1 cellular context compared by ENCODE assay signal in the genomic region with DNA sequence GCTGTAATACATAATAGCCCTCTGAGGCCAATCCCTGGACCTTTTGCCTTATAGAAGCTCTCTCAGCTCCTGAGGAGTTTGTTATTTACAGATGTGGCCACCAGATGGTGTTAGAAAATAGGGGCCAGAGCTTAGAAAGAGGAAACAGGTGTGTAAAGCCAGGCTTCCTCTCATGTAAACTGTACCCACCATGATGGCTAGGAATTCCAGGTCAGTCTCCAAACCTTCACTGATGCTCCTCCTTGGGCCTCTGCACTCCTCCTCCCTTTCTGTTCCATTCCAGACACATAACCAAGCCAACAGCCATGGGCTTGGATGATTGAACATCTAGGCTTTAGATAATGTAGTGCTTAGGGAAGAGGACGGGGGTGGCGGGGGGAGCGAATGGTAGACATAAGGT.
TF ChIP-seq lines count a peak whose summit lies in the region.

No MANE protein-coding gene starts in this region.

TF ChIP-seq in H1, 55 proteins besides CTCF, POLR2A, EP300 and RAD21:
- TF ChIP-seq YY1 (IDR thresholded peaks at IDR 0.05; ENCODE audit: low read depth, low read length) (peak; percentile 43; the same call in 1 of the 2 replicates), KDM5A (IDR thresholded peaks at IDR 0.05; ENCODE audit: low read length) (no peak), TCF12 (IDR thresholded peaks at IDR 0.05; ENCODE audit: low read depth, low read length) (peak; percentile 83; the same call in 1 of the 2 replicates), JUND (IDR thresholded peaks at IDR 0.05; ENCODE audit: low read length) (no peak), TEAD4 (IDR thresholded peaks at IDR 0.05; ENCODE audit: low read depth, low read length) (0 out of 2 replicates have a peak, but pooled peaks have one; percentile 23)
TF ChIP-seq in H1: peak in this region for 3.
